ENCODE assay signal across 19 cellular contexts in the genomic region with DNA sequence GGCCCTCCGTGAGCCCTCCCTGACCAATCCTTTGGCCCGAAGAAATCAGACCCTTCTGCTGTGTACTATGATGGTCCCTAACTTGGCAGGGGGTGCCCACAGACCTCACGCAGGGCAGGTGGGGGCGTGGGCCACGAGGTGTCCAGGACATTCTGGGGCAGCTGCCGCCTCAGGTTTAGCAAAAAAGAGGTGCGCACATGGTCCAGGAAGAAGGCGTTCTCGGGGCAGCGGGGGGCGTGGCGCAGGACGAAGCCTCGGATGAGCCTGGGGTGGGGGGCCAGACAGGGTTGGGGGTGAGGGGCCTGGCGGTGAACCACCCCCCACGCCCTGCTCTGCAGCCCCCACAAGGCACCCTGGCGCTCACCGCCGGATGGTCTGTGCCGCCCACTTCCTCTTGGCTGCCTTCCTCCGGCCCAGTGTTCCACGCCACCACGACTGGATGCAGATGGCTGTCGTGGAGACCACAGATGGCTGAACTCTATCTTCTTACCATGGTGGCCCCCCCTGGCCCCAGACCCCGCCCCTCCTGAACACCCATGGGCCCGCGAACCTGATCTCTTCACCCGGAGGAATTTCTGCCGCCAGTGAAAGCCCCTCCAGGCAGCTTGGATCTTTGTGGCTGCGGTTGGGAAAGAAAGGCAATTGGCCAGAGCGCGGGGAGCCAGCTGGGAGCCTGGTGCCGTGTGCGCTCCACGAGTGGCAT. TPM values are rescaled to one million over a fixed set of nuclear protein-coding genes. Genes with fewer than 3 reads are reported as not detected.
DNase-seq lines count a peak whose midpoint lies in the region; ATAC-seq, FAIRE-seq and TF ChIP-seq lines count a peak whose summit lies in the region.
"Had no signal": no experiment of that assay in that cellular context is flagged by ENCODE, and none has a peak within 500 bp of the region (broad histone marks: within the 10 kb centered on the region; RNA-seq: fewer than 3 reads in every experiment).

No MANE protein-coding gene starts in this region.

- TF ChIP-seq POLR2A in NB4 (IDR thresholded peaks at IDR 0.05; ENCODE audit: extremely low read depth, insufficient read length) (no peak), H54 (IDR thresholded peaks at IDR 0.05; ENCODE audit: low read depth, low read length) (no peak)

- no peaks in the 10 kb centered on the region for H4K20me1 ChIP-seq in hepatocyte (ENCODE audit: insufficient read depth, poor library complexity, severe bottlenecking)

- intact Hi-C loops in A673 (cut with micrococcal nuclease; ENCODE audit: unreplicated experiment): no loop called here
- intact Hi-C loops in dendritic cell treated with granulocyte-macrophage colony-stimulating factor and Interleukin-4, amounts not matched to agents 40 ng/mL and 50 ng/mL, for 4 days (cut with micrococcal nuclease): no loop called here

- no peaks in the 10 kb centered on the region for H3K79me2 ChIP-seq in hepatocyte

- no peaks in the 10 kb centered on the region for H3K9me3 Mint-ChIP-seq in dendritic cell treated with granulocyte-macrophage colony-stimulating factor and Interleukin-4, amounts not matched to agents 40 ng/mL and 50 ng/mL, for 4 days
- H3K9me3 Mint-ChIP-seq: HFFc6, IgD-negative memory B cell had no signal

- H3K9me3 ChIP-seq in A673 (ENCODE audit: low read depth, low read length, poor library complexity, severe bottlenecking) (no peaks in the 10 kb centered on the region), hepatocyte (ENCODE audit: low read depth) (no peaks in the 10 kb centered on the region)
- H3K9me3 ChIP-seq: HAP-1 had no signal

- H3K27me3 Mint-ChIP-seq in dendritic cell treated with granulocyte-macrophage colony-stimulating factor and Interleukin-4, amounts not matched to agents 40 ng/mL and 50 ng/mL, for 4 days: peaks cover 74% of the 10 kb centered on the region
- H3K27me3 Mint-ChIP-seq: IgD-negative memory B cell had no signal

- DNase-seq in A673 (ENCODE audit: low spot score) (peak; percentile 48), D721Med (ENCODE audit: insufficient read length, low spot score) (peak; percentile 63), NB4 (ENCODE audit: low read depth) (peak; percentile 40), H54 (ENCODE audit: insufficient read length, low spot score) (no peak), activated gamma-delta T cell treated with Interleukin-2 at 50 U/mL for 16 hours (no peak), hepatocyte (ENCODE audit: low spot score) (no peak)
- DNase-seq: 8988T, ACHN, COR-L47, DND-41, GF-D8, GOT3, HFFc6 had no signal

- no peak overlapping the region for H3K4me2 ChIP-seq in hepatocyte

- BruUV-seq in A673 (replicated peaks; lab: Mats Ljungman, UMichigan): no TSS peak

- no peak for ATAC-seq in HG03025 (IDR thresholded peaks at IDR 0.05; ENCODE audit: low FRiP score, unreplicated experiment)
- ATAC-seq: CD8-positive, alpha-beta T cell had no signal

- no peaks in the 10 kb centered on the region for H3K27me3 ChIP-seq in A673 (replicated peaks; ENCODE audit: insufficient read depth, low read depth, low read length, poor library complexity)
- no peaks in the 10 kb centered on the region for H3K27me3 ChIP-seq in hepatocyte

- TF ChIP-seq CTCF in A673 (conservative IDR thresholded peaks at IDR 0.05; ENCODE audit: low read depth, low read length): no peak
- no peak for TF ChIP-seq CTCF in D721Med (IDR thresholded peaks at IDR 0.05; ENCODE audit: insufficient read depth, missing control alignments)
- no peak for TF ChIP-seq CTCF in NB4 (IDR thresholded peaks at IDR 0.05; ENCODE audit: low read depth, low read length)
- TF ChIP-seq CTCF in hepatocyte (IDR thresholded peaks at IDR 0.05; ENCODE audit: poor library complexity): no peak

- no peak overlapping the region for H3K4me3 Mint-ChIP-seq in dendritic cell treated with granulocyte-macrophage colony-stimulating factor and Interleukin-4, amounts not matched to agents 40 ng/mL and 50 ng/mL, for 4 days
- H3K4me3 Mint-ChIP-seq: CD8-positive, alpha-beta T cell; HFFc6; IgD-negative memory B cell had no signal

- CTCF ChIA-PET in A673 (lab: Charles Lee): no interaction called here

- H3K36me3 ChIP-seq in A673 (ENCODE audit: insufficient read depth, low read length, poor library complexity, severe bottlenecking): peaks cover 30% of the 10 kb centered on the region
- H3K36me3 ChIP-seq in hepatocyte (replicated peaks; ENCODE audit: insufficient read depth, low read depth): no peaks in the 10 kb centered on the region

- H3K4me1 Mint-ChIP-seq in dendritic cell treated with granulocyte-macrophage colony-stimulating factor and Interleukin-4, amounts not matched to agents 40 ng/mL and 50 ng/mL, for 4 days (ENCODE audit: low read depth): peaks cover 62% of the 10 kb centered on the region

- H3K4me3 ChIP-seq in A673 (ENCODE audit: low read depth, low read length, poor library complexity, severe bottlenecking): peak overlapping the region; percentile 16
- H3K4me3 ChIP-seq in NB4 (ENCODE audit: low read depth, low read length): no peak overlapping the region
- no peak overlapping the region for H3K4me3 ChIP-seq in hepatocyte
- H3K4me3 ChIP-seq: HAP-1 had no signal

- H3K27ac ChIP-seq in A673 (ENCODE audit: low read depth, low read length, poor library complexity, severe bottlenecking) (peak overlapping the region; percentile 63), hepatocyte (no peak overlapping the region)

- H3K4me1 ChIP-seq in A673 (ENCODE audit: insufficient read depth, low read length, poor library complexity, severe bottlenecking) (peaks cover 14% of the 10 kb centered on the region), hepatocyte (ENCODE audit: insufficient read depth) (no peaks in the 10 kb centered on the region)
- H3K4me1 ChIP-seq: HAP-1 had no signal

- H3K36me3 Mint-ChIP-seq in dendritic cell treated with granulocyte-macrophage colony-stimulating factor and Interleukin-4, amounts not matched to agents 40 ng/mL and 50 ng/mL, for 4 days (ENCODE audit: low read depth): peaks cover 98% of the 10 kb centered on the region

- no peaks in the 10 kb centered on the region for H3K9me2 ChIP-seq in hepatocyte (replicated peaks; ENCODE audit: insufficient read depth)

- 94% methylated on average over 24 of the region's 35 CpGs for WGBS in hepatocyte (ENCODE audit: low lambda C conversion rate, missing lambda C conversion rate)

- FAIRE-seq in D721Med (lab: Jason Lieb, UNC) (no peak), H54 (lab: Jason Lieb, UNC) (no peak)
- FAIRE-seq: GM19239 had no signal

- POLR2A ChIA-PET in A673 (lab: Charles Lee; ENCODE audit: low non-redundant PET): no interaction called here

- H2AFZ ChIP-seq in hepatocyte: no peak overlapping the region

- H3K27ac Mint-ChIP-seq in dendritic cell treated with granulocyte-macrophage colony-stimulating factor and Interleukin-4, amounts not matched to agents 40 ng/mL and 50 ng/mL, for 4 days: peak overlapping the region; percentile 5
- H3K27ac Mint-ChIP-seq: CD8-positive, alpha-beta T cell; HFFc6 had no signal

RNA-seq across cellular contexts. Expression of gene CRK, which starts 14.2 kb away (rescaled TPM):
- 85.9 and 86.5 TPM in 2 replicates for total RNA-seq in A673 (2021)
- total RNA-seq in hepatocyte: 66.7 and 72.1 TPM in 2 replicates
- 66.5 and 69.2 TPM in 2 replicates for polyA plus RNA-seq in hepatocyte

RNA-seq across cellular contexts. Expression of gene MYO1C, which starts 22.3 kb away (rescaled TPM):
- total RNA-seq in A673 (2021): 101 and 103 TPM in 2 replicates
- total RNA-seq in hepatocyte: 74.4 and 76.8 TPM in 2 replicates
- 85.3 and 92.3 TPM in 2 replicates for polyA plus RNA-seq in hepatocyte

RNA-seq across cellular contexts. Expression of gene INPP5K, which starts 46.2 kb away (rescaled TPM):
- 26.2 and 27.5 TPM in 2 replicates for total RNA-seq in A673 (2021)
- 34.7 and 48.4 TPM in 2 replicates for total RNA-seq in hepatocyte
- polyA plus RNA-seq in hepatocyte: 33.5 and 40.4 TPM in 2 replicates

Comparison
In these comparisons a context has a peak if more than half of its experiments do, and no peak if none do; other contexts are left out.
1. DNase-seq: peak in A673 (single experiment), D721Med (single experiment) and NB4 (single experiment); none in H54 (single experiment), activated gamma-delta T cell treated with Interleukin-2 at 50 U/mL for 16 hours (single experiment) and hepatocyte (single experiment).